In the genomic region with DNA sequence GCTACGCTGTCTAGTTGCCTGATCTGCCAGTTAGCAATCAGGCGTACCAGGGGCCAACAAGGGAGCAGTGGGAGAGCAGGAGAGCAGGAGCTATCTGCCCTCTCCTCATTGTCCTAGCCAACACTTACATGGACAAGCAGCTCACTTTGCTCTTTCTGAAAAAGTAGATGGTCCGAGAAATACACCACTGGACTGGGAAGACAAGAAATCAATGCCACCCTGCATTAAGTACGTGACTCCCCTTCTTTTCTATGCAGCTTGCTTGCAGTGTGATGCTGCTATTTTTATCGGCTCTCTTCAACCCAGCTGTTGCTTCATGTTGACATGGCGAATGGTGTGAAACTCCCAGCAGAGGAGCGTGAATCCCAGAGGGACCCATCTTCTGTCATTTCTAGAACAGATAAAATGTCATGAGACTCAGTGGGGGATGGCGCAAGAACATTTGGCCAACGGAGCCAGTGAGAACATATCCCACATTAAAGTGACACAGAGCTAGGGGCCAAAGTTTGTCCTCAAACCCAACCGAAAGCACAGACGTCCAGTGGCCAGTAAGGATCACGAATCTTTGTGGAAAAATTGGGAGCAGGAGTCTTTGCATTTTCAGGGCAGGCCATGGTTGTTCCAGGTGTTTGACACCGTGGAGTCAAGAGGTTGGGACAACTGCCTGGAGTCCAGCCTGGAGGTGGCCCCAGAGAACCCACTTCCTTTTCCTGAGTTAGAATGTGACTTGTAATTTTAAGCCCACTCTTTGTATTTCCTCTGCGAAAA, we compare ENCODE assay signal across 9 cellular contexts. TPM values are rescaled to one million over a fixed set of nuclear protein-coding genes. Genes with fewer than 3 reads are reported as not detected.
DNase-seq lines count a peak whose midpoint lies in the region; ATAC-seq, FAIRE-seq and TF ChIP-seq lines count a peak whose summit lies in the region.
"Had no signal": no experiment of that assay in that cellular context is flagged by ENCODE, and none has a peak within 500 bp of the region (broad histone marks: within the 10 kb centered on the region; RNA-seq: fewer than 3 reads in every experiment).

No MANE protein-coding gene starts in this region.

- H3K4me2 ChIP-seq in HepG2 (ENCODE audit: low read depth, low read length): 0 out of 2 replicates have a peak overlapping the region, but pooled peaks have one; percentile 10

- WGBS in HepG2 (ENCODE audit: low lambda C conversion rate): 48% methylated on average over 10 of the region's 14 CpGs
- 76 to 79% methylated on average over 14 of the region's 14 CpGs for WGBS in testis, 2 donors

- peaks cover 34% of the 10 kb centered on the region for H3K4me1 Mint-ChIP-seq in T-helper 2 cell treated with Interferon-gamma antibody and Interleukin-4, amounts not matched to agents 5 μg/mL and 100 μg/mL, for 36 hours (ENCODE audit: low read depth)

- TF ChIP-seq CTCF in HepG2 (CRISPR knock-in tag; IDR thresholded peaks at IDR 0.05) (no peak), testis (IDR thresholded peaks at IDR 0.05) (no peak)

- no peaks in the 10 kb centered on the region for H4K20me1 ChIP-seq in HepG2 (ENCODE audit: insufficient read depth, low read length)

- H3K27me3 Mint-ChIP-seq in T-helper 2 cell treated with Interferon-gamma antibody and Interleukin-4, amounts not matched to agents 5 μg/mL and 100 μg/mL, for 36 hours (ENCODE audit: low read depth): no peaks in the 10 kb centered on the region

- in situ Hi-C loops in HepG2 (cut with HindIII; ENCODE audit: extremely low pct_ligation_motif_present, low pct_unique_long_range_greater_than_20kb): no loop called here

- H3K36me3 ChIP-seq in HepG2 (replicated peaks in 1 of 2; ENCODE audit: control insufficient read depth in 1 of 2, insufficient read depth in 2 of 2, low read length in 2 of 2) (no peaks in the 10 kb centered on the region), testis (ENCODE audit: low read depth, missing control alignments) (no peaks in the 10 kb centered on the region)

- H3K36me3 Mint-ChIP-seq in T-helper 2 cell treated with Interferon-gamma antibody and Interleukin-4, amounts not matched to agents 5 μg/mL and 100 μg/mL, for 36 hours (ENCODE audit: low read depth): no peaks in the 10 kb centered on the region

- H2AFZ ChIP-seq in HepG2 (ENCODE audit: low read length): no peak overlapping the region

- peak; percentile 77 for TF ChIP-seq POLR2A in GM12892 (IDR thresholded peaks at IDR 0.05; ENCODE audit: low read depth, low read length)
- no peak for TF ChIP-seq POLR2A in HepG2 (IDR thresholded peaks at IDR 0.05; ENCODE audit: insufficient read depth in 1 of 2, low read depth in 2 of 2, low read length in 2 of 2)
- no peak for TF ChIP-seq POLR2A in testis (IDR thresholded peaks at IDR 0.05)

- H3K79me2 ChIP-seq in HepG2 (ENCODE audit: insufficient read depth, low read length): no peaks in the 10 kb centered on the region

- TF ChIP-seq EP300 in HepG2 (IDR thresholded peaks at IDR 0.05; ENCODE audit: low read depth in 2 of 2, low read length in 2 of 2) (no peak), HepG2 (CRISPR knock-in tag; IDR thresholded peaks at IDR 0.05; ENCODE audit: borderline replicate concordance) (no peak)

- no peak overlapping the region for H3K27ac Mint-ChIP-seq in T-helper 2 cell treated with Interferon-gamma antibody and Interleukin-4, amounts not matched to agents 5 μg/mL and 100 μg/mL, for 36 hours

- BruUV-seq in HepG2 (replicated peaks; lab: Mats Ljungman, UMichigan): no TSS peak

- H3K4me3 Mint-ChIP-seq in T-helper 2 cell treated with Interferon-gamma antibody and Interleukin-4, amounts not matched to agents 5 μg/mL and 100 μg/mL, for 36 hours: no peak overlapping the region

- POLR2A ChIA-PET in HepG2 (lab: Yijun Ruan, JAX): no interaction called here

- intact Hi-C loops in HepG2 (cut with micrococcal nuclease; ENCODE audit: unreplicated experiment) (no loop called here), testis (cut with DNase I; ENCODE audit: low total_unique reads) (no loop called here)

- CTCF ChIA-PET in HepG2 (lab: Yijun Ruan, JAX; ENCODE audit: low intra/inter-chr PET ratio, low total read pairs): no interaction called here

- no peak for DNase-seq in GM12892 (ENCODE audit: insufficient read length)
- DNase-seq in LHCN-M2 (ENCODE audit: low read depth): peak; percentile 74
- no peak for DNase-seq in HepG2 (ENCODE audit: low spot score)
- no peak for DNase-seq in T-helper 2 cell treated with Interferon-gamma antibody and Interleukin-4, amounts not matched to agents 5 μg/mL and 100 μg/mL, for 36 hours (ENCODE audit: low spot score)
- DNase-seq in testis: no peak
- DNase-seq in NCI-H82 treated with DMSO at 0.1 percent for 48 hours (lab: John Stamatoyannopoulos, UW; ENCODE audit: unreplicated experiment): no peak
- no peak for DNase-seq in AG20443 (ENCODE audit: low spot score)

- peak; percentile 73 for ATAC-seq in GM21619 (IDR thresholded peaks at IDR 0.05; ENCODE audit: unreplicated experiment)
- ATAC-seq in HepG2: no peak

- H3K27me3 ChIP-seq in HepG2 (ENCODE audit: control insufficient read depth in 1 of 2, insufficient read depth in 2 of 2, low read length in 2 of 2) (no peaks in the 10 kb centered on the region; a peak in 1 of 5 replicates), testis (no peaks in the 10 kb centered on the region)

- no peaks in the 10 kb centered on the region for H3K9me3 Mint-ChIP-seq in T-helper 2 cell treated with Interferon-gamma antibody and Interleukin-4, amounts not matched to agents 5 μg/mL and 100 μg/mL, for 36 hours

- FAIRE-seq in GM12892 (lab: Jason Lieb, UNC) (peak; percentile 97), HepG2 (lab: Jason Lieb, UNC) (no peak)
- FAIRE-seq: bronchial epithelial cell had no signal

- no peaks in the 10 kb centered on the region for H3K9me3 ChIP-seq in HepG2 (ENCODE audit: low read length)
- no peaks in the 10 kb centered on the region for H3K9me3 ChIP-seq in testis

- no peak for TF ChIP-seq RAD21 in HepG2 (CRISPR knock-in tag; IDR thresholded peaks at IDR 0.05)

- H3K4me3 ChIP-seq in HepG2 (replicated peaks in 1 of 3; ENCODE audit: insufficient read depth in 1 of 3, low read depth in 2 of 3, low read length in 3 of 3) (no peak overlapping the region), testis (no peak overlapping the region)

- no peak overlapping the region for H3K9ac ChIP-seq in HepG2 (ENCODE audit: insufficient read depth, low read depth, low read length)

- H3K27ac ChIP-seq in HepG2 (ENCODE audit: extremely low read length, insufficient read depth, low read length): no peak overlapping the region
- no peak overlapping the region for H3K27ac ChIP-seq in testis

- H3K4me1 ChIP-seq in HepG2 (ENCODE audit: insufficient read depth, low read length): peaks cover 11% of the 10 kb centered on the region
- H3K4me1 ChIP-seq in testis: peaks cover 7% of the 10 kb centered on the region

TF ChIP-seq in HepG2, 621 proteins besides CTCF, POLR2A, EP300 and RAD21 (continues in another document):
- TF ChIP-seq MED1 (CRISPR knock-in tag; IDR thresholded peaks at IDR 0.05) (no peak), CAMTA2 (CRISPR knock-in tag; IDR thresholded peaks at IDR 0.05; ENCODE audit: borderline replicate concordance) (no peak), CENPT (CRISPR knock-in tag; IDR thresholded peaks at IDR 0.05; ENCODE audit: low read depth) (no peak), NFE2L2 (IDR thresholded peaks at IDR 0.05; ENCODE audit: low read length) (no peak), ZNF468 (CRISPR knock-in tag; IDR thresholded peaks at IDR 0.05) (no peak), ZSCAN30 (CRISPR knock-in tag; IDR thresholded peaks at IDR 0.05) (no peak)

RNA-seq across cellular contexts. Expression of gene MEF2A, which starts 53.7 kb away (rescaled TPM):
- polyA plus RNA-seq in GM12892 (2012; ENCODE audit: missing spikeins): 53.2 TPM
- total RNA-seq in LHCN-M2 (2014; rRNA removed): 44.7 and 47.2 TPM in 2 replicates
- 10.7 TPM for polyA plus RNA-seq in LHCN-M2 (2012)
- 15.2 and 17.4 TPM in 2 replicates for total RNA-seq in HepG2 (2016; rRNA removed; fragmentation: Illumina TruSeq; extraction: Trizol)
- 6.3 and 8.1 TPM in 2 replicates for total RNA-seq in HepG2 (2016; cell fraction: cytosol; rRNA removed; fragmentation: Illumina TruSeq; extraction: Trizol; ENCODE audit: low read depth)
- 13.7 and 16.9 TPM in 2 replicates for total RNA-seq in HepG2 (2016; cell fraction: insoluble cytoplasmic fraction; rRNA removed; fragmentation: Illumina TruSeq; extraction: Trizol)
- total RNA-seq in HepG2 (2016; cell fraction: membrane; rRNA removed; fragmentation: Illumina TruSeq; extraction: Trizol): 13.4 and 13.7 TPM in 2 replicates
- 30.8 and 34.3 TPM in 2 replicates for total RNA-seq in HepG2 (2016; cell fraction: nucleus; rRNA removed; fragmentation: Illumina TruSeq; extraction: Trizol)
- 22.6 and 24.4 TPM in 2 replicates for polyA plus RNA-seq in HepG2 (2011; rRNA removed)
- polyA plus RNA-seq in HepG2 (2011; cell fraction: cytosol; rRNA removed): 11.8 and 13.2 TPM in 2 replicates
- 27.9 and 28.7 TPM in 2 replicates for polyA plus RNA-seq in HepG2 (2011; cell fraction: nucleus; rRNA removed)
- 15.6 and 16.9 TPM in 2 replicates for polyA plus RNA-seq in HepG2 (2012)
- polyA plus RNA-seq in HepG2 (2016; cell fraction: cytosol; fragmentation: Illumina TruSeq; extraction: Trizol; ENCODE audit: low read depth): 2.1 and 3.3 TPM in 2 replicates
- polyA plus RNA-seq in HepG2 (2016; cell fraction: insoluble cytoplasmic fraction; fragmentation: Illumina TruSeq; extraction: Trizol; ENCODE audit: low read depth): 12.7 and 14.3 TPM in 2 replicates
- 4.4 and 4.7 TPM in 2 replicates for polyA plus RNA-seq in HepG2 (2016; cell fraction: membrane; fragmentation: Illumina TruSeq; extraction: Trizol; ENCODE audit: low read depth)
- polyA plus RNA-seq in HepG2 (2016; cell fraction: nucleus; fragmentation: Illumina TruSeq; extraction: Trizol; ENCODE audit: insufficient read depth, low read depth): 18.7 and 22.5 TPM in 2 replicates
- polyA minus RNA-seq in HepG2 (2011; rRNA and poly(A)+ RNA removed; ENCODE audit: low replicate concordance): 37.1 and 44.8 TPM in 2 replicates
- polyA minus RNA-seq in HepG2 (2011; cell fraction: cytosol; rRNA and poly(A)+ RNA removed): 18.9 and 22.9 TPM in 2 replicates
- 73.7 and 74.0 TPM in 2 replicates for polyA minus RNA-seq in HepG2 (2011; cell fraction: nucleus; rRNA and poly(A)+ RNA removed)
- 10 to 100 TPM; 67.9 to 68.9 TPM for total RNA-seq in testis
- polyA plus RNA-seq in testis (ENCODE audit: insufficient read depth, low read depth, low replicate concordance): 33.7 TPM
